18 cellular contexts compared by ENCODE assay signal in the genomic region with DNA sequence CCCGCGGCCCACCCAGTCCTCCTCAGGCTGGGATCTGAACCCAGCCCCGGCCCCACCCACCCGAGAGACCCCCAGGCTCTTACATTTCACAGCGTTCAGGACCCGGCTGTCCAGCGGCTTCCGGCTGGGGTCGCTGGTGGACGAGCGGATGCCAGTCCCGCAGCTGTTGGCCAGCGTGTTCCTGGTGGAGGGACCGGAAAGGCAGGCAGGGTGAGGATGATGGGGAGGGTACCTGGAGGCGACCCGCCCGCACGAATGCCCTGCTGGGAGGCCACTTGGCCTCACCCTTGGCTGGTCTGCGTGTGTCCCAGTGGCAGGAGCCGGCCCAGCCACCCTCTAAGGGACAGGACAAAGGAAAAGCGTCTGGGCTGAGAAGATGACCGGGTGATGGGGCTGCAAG. TPM values are rescaled to one million over a fixed set of nuclear protein-coding genes. Genes with fewer than 3 reads are reported as not detected.
DNase-seq lines count a peak whose midpoint lies in the region; ATAC-seq and TF ChIP-seq lines count a peak whose summit lies in the region.
"Had no signal": no experiment of that assay in that cellular context is flagged by ENCODE, and none has a peak within 500 bp of the region (broad histone marks: within the 10 kb centered on the region; RNA-seq: fewer than 3 reads in every experiment).

No MANE protein-coding gene starts in this region.

- H3K9me3 ChIP-seq in heart right ventricle (no peaks in the 10 kb centered on the region), upper lobe of left lung (no peaks in the 10 kb centered on the region)

- H3K4me1 Mint-ChIP-seq in WTC11 (peaks cover 27% of the 10 kb centered on the region), nephron progenitor cell (peaks cover 41% of the 10 kb centered on the region)
- H3K4me1 Mint-ChIP-seq: activated CD4-positive, alpha-beta memory T cell treated with anti-CD3 and anti-CD28 coated beads, Interleukin-2, amount 10 ng/mL, durations not matched to agents 7 days and 5 days; activated naive CD4-positive, alpha-beta T cell treated with anti-CD3 and anti-CD28 coated beads, Interleukin-2, amount 50 U/mL, for 24 hours had no signal

- ATAC-seq in WTC11 (no peak), heart right ventricle (no peak), upper lobe of left lung (ENCODE audit: low FRiP score in 2 of 2) (no peak), GM18870 (IDR thresholded peaks at IDR 0.05; ENCODE audit: unreplicated experiment) (no peak)
- ATAC-seq: stimulated activated effector memory CD8-positive, alpha-beta T cell treated with anti-CD3 and anti-CD28 coated beads, Interleukin-12 subunit alpha, Interleukin-12 subunit beta, amount 100 ng/mL, for 72 hours had no signal

- H3K4me3 ChIP-seq in heart right ventricle (no peak overlapping the region), upper lobe of left lung (no peak overlapping the region)
- H3K4me3 ChIP-seq: GM23248, neural progenitor cell had no signal

- CTCF ChIA-PET in WTC11 (lab: Charles Lee): no interaction called here

- 89 to 90% methylated on average over 22 of the region's 22 CpGs for WGBS in heart right ventricle, 2 donors
- WGBS in upper lobe of left lung, 2 donors: 81 to 94% methylated on average over 7 to 22 of the region's 22 CpGs

- H3K4me1 ChIP-seq in heart right ventricle (peaks cover 7 to 57% (median 28%) of the 10 kb centered on the region in 9 donors), upper lobe of left lung (peaks cover 44 to 70% (median 58%) of the 10 kb centered on the region in 4 donors)

- H3K27ac Mint-ChIP-seq in WTC11 (no peak overlapping the region), nephron progenitor cell (no peak overlapping the region)
- H3K27ac Mint-ChIP-seq: activated CD4-positive, alpha-beta memory T cell treated with anti-CD3 and anti-CD28 coated beads, Interleukin-2, amount 10 ng/mL, durations not matched to agents 7 days and 5 days; activated naive CD4-positive, alpha-beta T cell treated with anti-CD3 and anti-CD28 coated beads, Interleukin-2, amount 50 U/mL, for 24 hours; neural progenitor cell; stimulated activated effector memory CD8-positive, alpha-beta T cell treated with anti-CD3 and anti-CD28 coated beads, Interleukin-12 subunit alpha, Interleukin-12 subunit beta, amount 100 ng/mL, for 72 hours had no signal

- H3K4me3 Mint-ChIP-seq in WTC11 (no peak overlapping the region), nephron progenitor cell (no peak overlapping the region)
- H3K4me3 Mint-ChIP-seq: activated CD4-positive, alpha-beta memory T cell treated with anti-CD3 and anti-CD28 coated beads, Interleukin-2, amount 10 ng/mL, durations not matched to agents 7 days and 5 days; activated naive CD4-positive, alpha-beta T cell treated with anti-CD3 and anti-CD28 coated beads, Interleukin-2, amount 50 U/mL, for 24 hours; neural progenitor cell; stimulated activated effector memory CD8-positive, alpha-beta T cell treated with anti-CD3 and anti-CD28 coated beads, Interleukin-12 subunit alpha, Interleukin-12 subunit beta, amount 100 ng/mL, for 72 hours had no signal

- intact Hi-C loops in heart right ventricle (cut with DNase I): loop anchor here in 1 of 10 donors (5.0 kb wide), 1 partner anchor 34 kb away; no protein-coding TSS in a partner anchor

- H3K27me3 ChIP-seq in heart right ventricle (no peaks in the 10 kb centered on the region), upper lobe of left lung (no peaks in the 10 kb centered on the region)
- H3K27me3 ChIP-seq: neural progenitor cell had no signal

- no peak for TF ChIP-seq EP300 in upper lobe of left lung (IDR thresholded peaks at IDR 0.05)

- H3K36me3 ChIP-seq in heart right ventricle (peaks cover 0 to 64% (median 0%) of the 10 kb centered on the region in 9 donors), upper lobe of left lung (peaks cover 0 to 46% (median 20%) of the 10 kb centered on the region in 4 donors)
- H3K36me3 ChIP-seq: neural progenitor cell had no signal

- POLR2A ChIA-PET in WTC11 (lab: Charles Lee): no interaction called here

- DNase-seq in WTC11 (ENCODE audit: low spot score) (peak; percentile 9), heart right ventricle (peak in 1 of 2 donors; percentile 19), nephron progenitor cell (peak; percentile 1), upper lobe of left lung (peak in 1 of 2 donors; percentile 70), NCI-H526 treated with DMSO at 0.1 percent for 48 hours (lab: John Stamatoyannopoulos, UW) (no peak), COR-L47 (lab: John Stamatoyannopoulos, UW) (no peak)
- no peak for DNase-seq in activated CD4-positive, alpha-beta T cell treated with anti-CD3 and anti-CD28 coated beads for 48 hours
- DNase-seq: activated CD4-positive, alpha-beta memory T cell treated with anti-CD3 and anti-CD28 coated beads, Interleukin-2, amount 10 ng/mL, durations not matched to agents 7 days and 5 days; activated T-cell treated with anti-CD3 and anti-CD28 coated beads, Interleukin-2, amount 50 U/mL, for 1 hour; GM23248; hypothalamus; midbrain; NCI-H1417; SHP77 had no signal

- TF ChIP-seq CTCF in WTC11 (IDR thresholded peaks at IDR 0.05) (no peak), heart right ventricle (IDR thresholded peaks at IDR 0.05) (no peak), nephron progenitor cell (IDR thresholded peaks at IDR 0.05) (no peak), upper lobe of left lung (IDR thresholded peaks at IDR 0.05) (no peak)

- H3K36me3 Mint-ChIP-seq in WTC11: no peaks in the 10 kb centered on the region
- H3K36me3 Mint-ChIP-seq in nephron progenitor cell (ENCODE audit: low read depth): no peaks in the 10 kb centered on the region
- H3K36me3 Mint-ChIP-seq: activated naive CD4-positive, alpha-beta T cell treated with anti-CD3 and anti-CD28 coated beads, Interleukin-2, amount 50 U/mL, for 24 hours; neural progenitor cell; stimulated activated effector memory CD8-positive, alpha-beta T cell treated with anti-CD3 and anti-CD28 coated beads, Interleukin-12 subunit alpha, Interleukin-12 subunit beta, amount 100 ng/mL, for 72 hours had no signal

- H3K27me3 Mint-ChIP-seq in WTC11 (ENCODE audit: low read depth): no peaks in the 10 kb centered on the region
- no peaks in the 10 kb centered on the region for H3K27me3 Mint-ChIP-seq in nephron progenitor cell (ENCODE audit: low read depth, poor library complexity)
- H3K27me3 Mint-ChIP-seq: activated CD4-positive, alpha-beta memory T cell treated with anti-CD3 and anti-CD28 coated beads, Interleukin-2, amount 10 ng/mL, durations not matched to agents 7 days and 5 days; activated naive CD4-positive, alpha-beta T cell treated with anti-CD3 and anti-CD28 coated beads, Interleukin-2, amount 50 U/mL, for 24 hours had no signal

- H3K27ac ChIP-seq in heart right ventricle: peak overlapping the region in 9 of 10 donors; percentile 62 to 90 (median 79)
- H3K27ac ChIP-seq in upper lobe of left lung: peak overlapping the region; percentile 77 to 90 (median 84)
- H3K27ac ChIP-seq: GM23248, neural progenitor cell had no signal

- no peak for TF ChIP-seq POLR2A in upper lobe of left lung (IDR thresholded peaks at IDR 0.05)

- H3K9me3 Mint-ChIP-seq in WTC11: no peaks in the 10 kb centered on the region
- H3K9me3 Mint-ChIP-seq in nephron progenitor cell: no peaks in the 10 kb centered on the region
- H3K9me3 Mint-ChIP-seq: activated CD4-positive, alpha-beta memory T cell treated with anti-CD3 and anti-CD28 coated beads, Interleukin-2, amount 10 ng/mL, durations not matched to agents 7 days and 5 days; activated naive CD4-positive, alpha-beta T cell treated with anti-CD3 and anti-CD28 coated beads, Interleukin-2, amount 50 U/mL, for 24 hours; neural progenitor cell; stimulated activated effector memory CD8-positive, alpha-beta T cell treated with anti-CD3 and anti-CD28 coated beads, Interleukin-12 subunit alpha, Interleukin-12 subunit beta, amount 100 ng/mL, for 72 hours had no signal

TF ChIP-seq in WTC11, 78 proteins besides CTCF, POLR2A, EP300 and RAD21:
- no peak for TF ChIP-seq ZSCAN18 (CRISPR knock-in tag; IDR thresholded peaks at IDR 0.05)
- TF ChIP-seq, protein P1, sequence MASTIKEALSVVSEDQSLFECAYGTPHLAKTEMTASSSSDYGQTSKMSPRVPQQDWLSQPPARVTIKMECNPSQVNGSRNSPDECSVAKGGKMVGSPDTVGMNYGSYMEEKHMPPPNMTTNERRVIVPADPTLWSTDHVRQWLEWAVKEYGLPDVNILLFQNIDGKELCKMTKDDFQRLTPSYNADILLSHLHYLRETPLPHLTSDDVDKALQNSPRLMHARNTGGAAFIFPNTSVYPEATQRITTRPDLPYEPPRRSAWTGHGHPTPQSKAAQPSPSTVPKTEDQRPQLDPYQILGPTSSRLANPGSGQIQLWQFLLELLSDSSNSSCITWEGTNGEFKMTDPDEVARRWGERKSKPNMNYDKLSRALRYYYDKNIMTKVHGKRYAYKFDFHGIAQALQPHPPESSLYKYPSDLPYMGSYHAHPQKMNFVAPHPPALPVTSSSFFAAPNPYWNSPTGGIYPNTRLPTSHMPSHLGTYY (CRISPR knock-in tag; IDR thresholded peaks at IDR 0.05): no peak
- TF ChIP-seq NR1H2 (CRISPR knock-in tag; IDR thresholded peaks at IDR 0.05): no peak

RNA-seq across cellular contexts. Expression of gene UBAC1, which starts 51.9 kb away (rescaled TPM):
- total RNA-seq in WTC11 (2021) (46.4 to 55.6 TPM (median 53.3 TPM) in 3 replicates), heart right ventricle (100 to 1,000 TPM in 2 of 10 donors, 10 to 100 TPM in 8; 73.8 to 138 (median 85.4) TPM), upper lobe of left lung (10 to 100 TPM; 38.0 to 72.3 (median 49.3) TPM)
- polyA plus RNA-seq in heart right ventricle: 100 to 1,000 TPM in 1 of 2 donors, 10 to 100 TPM in 1; 83.8 to 172 TPM

Comparison
In these comparisons a context has a peak if more than half of its experiments do, and no peak if none do; other contexts are left out.
1. DNase-seq: peak in WTC11 (single experiment) and nephron progenitor cell (single experiment); none in NCI-H526 treated with DMSO at 0.1 percent for 48 hours (single experiment), COR-L47 (single experiment) and activated CD4-positive, alpha-beta T cell treated with anti-CD3 and anti-CD28 coated beads for 48 hours (single experiment).